Comparison of ENCODE assay signal across 8 cellular contexts in genomic region chr7:138980575-138981285, GRCh38. TPM values are rescaled to one million over a fixed set of nuclear protein-coding genes. Genes with fewer than 3 reads are reported as not detected.
DNase-seq lines count a peak whose midpoint lies in the region; ATAC-seq, FAIRE-seq and TF ChIP-seq lines count a peak whose summit lies in the region.

No MANE protein-coding gene starts in this region.

- H3K36me3 Mint-ChIP-seq in activated naive CD4-positive, alpha-beta T cell treated with anti-CD3 and anti-CD28 coated beads, Interleukin-2, amount 50 U/mL, for 24 hours: no peaks in the 10 kb centered on the region

- H4K8ac ChIP-seq in IMR-90 (ENCODE audit: low read depth in 2 of 2, low read length in 2 of 2): no peak overlapping the region; a peak in 1 of 4 replicates

- TF ChIP-seq CTCF in GM10266 (IDR thresholded peaks at IDR 0.05; ENCODE audit: control insufficient read depth, insufficient read depth, low read depth, missing control alignments) (no peak), IMR-90 (conservative IDR thresholded peaks at IDR 0.05; ENCODE audit: low read depth, low read length) (no peak), kidney (IDR thresholded peaks at IDR 0.05; ENCODE audit: borderline replicate concordance, extremely low read depth, insufficient read depth) (no peak), stomach (IDR thresholded peaks at IDR 0.05) (no peak)

- peaks cover 8% of the 10 kb centered on the region for H3K4me1 Mint-ChIP-seq in activated naive CD4-positive, alpha-beta T cell treated with anti-CD3 and anti-CD28 coated beads, Interleukin-2, amount 50 U/mL, for 24 hours

- no TSS peak for BruUV-seq in IMR-90 (replicated peaks; lab: Mats Ljungman, UMichigan)

- TF ChIP-seq EP300 in stomach (IDR thresholded peaks at IDR 0.05): no peak

- intact Hi-C loops in IMR-90 (cut with micrococcal nuclease): loop anchor here (1.0 to 5.0 kb wide), 3 partner anchors 53 to 242 kb away; no protein-coding TSS in a partner anchor
- intact Hi-C loops in kidney (cut with DNase I): no loop called here
- intact Hi-C loops in stomach (cut with DNase I; ENCODE audit: low total_unique reads): loop anchor here (10.0 kb wide), 1 partner anchor 96 kb away; no protein-coding TSS in a partner anchor

- H3K9me3 ChIP-seq in IMR-90 (ENCODE audit: control insufficient read depth, insufficient read depth, low read length) (no peaks in the 10 kb centered on the region), kidney (ENCODE audit: control insufficient read depth in 1 of 2, low read length in 2 of 2) (no peaks in the 10 kb centered on the region), stomach (no peaks in the 10 kb centered on the region)

- peaks cover 2% of the 10 kb centered on the region; the same call in 1 of the 2 replicates for H3K27me3 ChIP-seq in IMR-90 (ENCODE audit: control insufficient read depth, insufficient read depth, low read length)
- peaks cover 0 to 20% (median 0%) of the 10 kb centered on the region in 3 donors for H3K27me3 ChIP-seq in stomach

- H3K14ac ChIP-seq in IMR-90 (replicated peaks; ENCODE audit: low read depth, low read length): 0 out of 2 replicates have a peak overlapping the region, but pooled peaks have one; percentile 28

- peak overlapping the region; percentile 71 for H2AK9ac ChIP-seq in IMR-90 (replicated peaks; ENCODE audit: low read depth, low read length, poor library complexity)

- no peak for FAIRE-seq in kidney (lab: Jason Lieb, UNC)

- CTCF ChIA-PET in IMR-90 (lab: Yijun Ruan, JAX): interaction anchor here (0.6 to 1.7 kb wide), 3 partner anchors 13 to 94 kb away, joined by 3 to 6 read pairs (median 3); no protein-coding TSS in a partner anchor

- TF ChIP-seq RAD21 in IMR-90 (IDR thresholded peaks at IDR 0.05; ENCODE audit: low read length): no peak

- TF ChIP-seq POLR2A in IMR-90 (IDR thresholded peaks at IDR 0.05; ENCODE audit: low read depth, low read length) (no peak), stomach (IDR thresholded peaks at IDR 0.05) (no peak)

- in situ Hi-C loops in IMR-90 (cut with MboI; ENCODE audit: low sequenced_read_pairs): no loop called here

- H2BK120ac ChIP-seq in IMR-90 (ENCODE audit: low read depth, low read length): no peak overlapping the region

- H2AFZ ChIP-seq in IMR-90 (replicated peaks; ENCODE audit: low read length, poor library complexity): peak overlapping the region; percentile 85

- peak; percentile 33 for DNase-seq in GM10266 (ENCODE audit: extremely low spot score)
- no peak for DNase-seq in IMR-90
- DNase-seq in kidney: peak; percentile 78
- DNase-seq in stomach: no peak
- no peak for DNase-seq in activated gamma-delta T cell (lab: John Stamatoyannopoulos, UW)

- no peak overlapping the region for H2BK5ac ChIP-seq in IMR-90 (ENCODE audit: low read depth, low read length, poor library complexity, severe bottlenecking)

- no peak overlapping the region for H2BK20ac ChIP-seq in IMR-90 (ENCODE audit: low read depth, low read length)

- H3K4me3 Mint-ChIP-seq in activated naive CD4-positive, alpha-beta T cell treated with anti-CD3 and anti-CD28 coated beads, Interleukin-2, amount 50 U/mL, for 24 hours: peak overlapping the region; percentile 86

- no peak overlapping the region; the same call in 1 of the 2 replicates for H3K27ac ChIP-seq in IMR-90 (ENCODE audit: insufficient read depth, low read length)
- H3K27ac ChIP-seq in kidney (ENCODE audit: low read depth in 2 of 2, low read length in 2 of 2): peak overlapping the region; percentile 21 to 60
- H3K27ac ChIP-seq in stomach: peak overlapping the region in 3 of 5 donors; percentile 53 to 63 (median 54)

- H3K4me1 ChIP-seq in IMR-90 (ENCODE audit: control insufficient read depth, insufficient read depth, low read length) (peaks cover 3% of the 10 kb centered on the region; the same call in 1 of the 2 replicates), kidney (ENCODE audit: control insufficient read depth in 1 of 2, insufficient read depth in 1 of 2, low read depth in 1 of 2, low read length in 2 of 2) (peaks cover 15 to 17% of the 10 kb centered on the region in 2 donors), stomach (peaks cover 10 to 25% (median 21%) of the 10 kb centered on the region in 4 donors)

- H3K9ac ChIP-seq in IMR-90 (ENCODE audit: low read depth, low read length) (peak overlapping the region; percentile 61), kidney (ENCODE audit: low read length in 2 of 2) (peak overlapping the region; percentile 3 to 81)

- H4K91ac ChIP-seq in IMR-90 (ENCODE audit: insufficient read depth, low read depth, low read length): no peak overlapping the region

- H3K4me3 ChIP-seq in IMR-90 (ENCODE audit: insufficient read depth, low read depth, low read length) (peak overlapping the region; percentile 73), kidney (ENCODE audit: low read length in 2 of 2) (peak overlapping the region; percentile 80 to 85), stomach (peak overlapping the region; percentile 59 to 86 (median 64))

- H3K36me3 ChIP-seq in IMR-90 (ENCODE audit: control insufficient read depth, insufficient read depth, low read length) (no peaks in the 10 kb centered on the region), kidney (ENCODE audit: control insufficient read depth in 1 of 2, insufficient read depth in 2 of 2, low read length in 2 of 2) (no peaks in the 10 kb centered on the region), stomach (no peaks in the 10 kb centered on the region)

- peak overlapping the region; percentile 82 for H3K4me2 ChIP-seq in IMR-90 (ENCODE audit: low read depth, low read length)

- no peak overlapping the region for H3K27ac Mint-ChIP-seq in activated naive CD4-positive, alpha-beta T cell treated with anti-CD3 and anti-CD28 coated beads, Interleukin-2, amount 50 U/mL, for 24 hours

- 0 out of 2 replicates have a peak, but pooled peaks cover 4% of the 10 kb centered on the region for H4K20me1 ChIP-seq in IMR-90 (ENCODE audit: insufficient read depth, low read length)

- H3K18ac ChIP-seq in IMR-90 (ENCODE audit: low read depth, low read length): no peak overlapping the region

- H3K23ac ChIP-seq in IMR-90 (ENCODE audit: low read depth, low read length): peak overlapping the region; percentile 11

- ATAC-seq in GM21528 (IDR thresholded peaks at IDR 0.05; ENCODE audit: low FRiP score, unreplicated experiment) (peak; percentile 47), IMR-90 (ENCODE audit: low read depth) (peak; percentile 51), HG03378 (IDR thresholded peaks at IDR 0.05; ENCODE audit: unreplicated experiment) (no peak)

- H3K9me3 Mint-ChIP-seq in activated naive CD4-positive, alpha-beta T cell treated with anti-CD3 and anti-CD28 coated beads, Interleukin-2, amount 50 U/mL, for 24 hours: no peaks in the 10 kb centered on the region

- H3K56ac ChIP-seq in IMR-90 (ENCODE audit: extremely low read depth, insufficient read depth, low read length): peak overlapping the region; percentile 26; the same call in 1 of the 2 replicates

- 0% methylated on average over 10 of the region's 66 CpGs; no CpG with 5 or more reads in 1 of the 2 experiments for WGBS in IMR-90 (ENCODE audit: extremely low coverage in 2 of 2, insufficient read length in 1 of 2), 2 experiments
- 1% methylated on average over 36 to 66 of the region's 66 CpGs for WGBS in stomach, 5 donors

- H2AK5ac ChIP-seq in IMR-90 (ENCODE audit: low read depth, low read length): no peak overlapping the region

- H3K4ac ChIP-seq in IMR-90 (ENCODE audit: low read depth, low read length): 0 out of 2 replicates have a peak overlapping the region, but pooled peaks have one; percentile 10

- no peak overlapping the region for H4K5ac ChIP-seq in IMR-90 (ENCODE audit: low read depth, low read length)

- H2BK15ac ChIP-seq in IMR-90 (ENCODE audit: low read depth, low read length): no peak overlapping the region

- POLR2A ChIA-PET in IMR-90 (lab: Charles Lee; ENCODE audit: unreplicated experiment): no interaction called here

- H3K27me3 Mint-ChIP-seq in activated naive CD4-positive, alpha-beta T cell treated with anti-CD3 and anti-CD28 coated beads, Interleukin-2, amount 50 U/mL, for 24 hours: peaks cover 22% of the 10 kb centered on the region

- dilution Hi-C loops in IMR-90 (cut with HindIII; ENCODE audit: low sequenced_read_pairs, unreplicated experiment): no loop called here

- peaks cover 4% of the 10 kb centered on the region; the same call in 1 of the 2 replicates for H3K9me1 ChIP-seq in IMR-90 (ENCODE audit: insufficient read depth, low read length)

- peaks cover 6 to 20% of the 10 kb centered on the region in 2 experiments; a peak in 3 of 4 replicates for H3K79me1 ChIP-seq in IMR-90 (ENCODE audit: low read depth in 1 of 2, low read length in 2 of 2)

TF ChIP-seq in IMR-90, 13 proteins besides CTCF, POLR2A, EP300 and RAD21 (continues in another document):
- TF ChIP-seq MAFK (IDR thresholded peaks at IDR 0.05; ENCODE audit: low read depth, low read length) (no peak), BHLHE40 (IDR thresholded peaks at IDR 0.05; ENCODE audit: low read depth, low read length) (no peak), CHD1 (IDR thresholded peaks at IDR 0.05; ENCODE audit: low read depth, low read length) (no peak), FOS (IDR thresholded peaks at IDR 0.05; ENCODE audit: low read depth, low read length) (no peak), RCOR1 (IDR thresholded peaks at IDR 0.05; ENCODE audit: insufficient replicate concordance, low read length) (no peak), NFE2L2 (IDR thresholded peaks at IDR 0.05; ENCODE audit: low read depth, low read length) (no peak), MXI1 (IDR thresholded peaks at IDR 0.05; ENCODE audit: borderline replicate concordance, low read depth, low read length) (no peak), SMC3 (IDR thresholded peaks at IDR 0.05; ENCODE audit: low read depth, low read length) (no peak), MAZ (IDR thresholded peaks at IDR 0.05; ENCODE audit: borderline replicate concordance, low read depth, low read length) (no peak)

RNA-seq across cellular contexts. Expression of gene KIAA1549, which starts 0.5 kb away (rescaled TPM):
- total RNA-seq in IMR-90 (2012; rRNA removed) (1.1 and 1.3 TPM in 2 replicates), kidney (10.1 TPM), stomach (1 to 10 TPM in 4 of 5 donors, under 1 TPM in 1; 0.87 to 7.8 (median 3.1) TPM)
- polyA plus RNA-seq in IMR-90 (2012; rRNA removed) (3.2 and 3.3 TPM in 2 replicates), kidney (ENCODE audit: insufficient read depth, low read depth, low replicate concordance) (1.8 TPM), stomach (under 1 TPM; 0.15 to 0.56 (median 0.28) TPM)
- polyA plus RNA-seq in IMR-90 (2012; cell fraction: cytosol; rRNA removed): 1.6 and 2.4 TPM in 2 replicates
- 3.0 and 3.1 TPM in 2 replicates for polyA plus RNA-seq in IMR-90 (2012; cell fraction: nucleus; rRNA removed; ENCODE audit: low replicate concordance)

RNA-seq across cellular contexts. Expression of gene ZC3HAV1L, which starts 55.1 kb away (rescaled TPM):
- total RNA-seq in IMR-90 (2012; rRNA removed): 4.5 and 4.7 TPM in 2 replicates
- 7.4 and 9.4 TPM in 2 replicates for polyA plus RNA-seq in IMR-90 (2012; rRNA removed)
- 7.2 and 9.3 TPM in 2 replicates for polyA plus RNA-seq in IMR-90 (2012; cell fraction: cytosol; rRNA removed)
- polyA plus RNA-seq in IMR-90 (2012; cell fraction: nucleus; rRNA removed; ENCODE audit: low replicate concordance): 11.5 and 13.7 TPM in 2 replicates
- 16.1 TPM for total RNA-seq in kidney
- 0.37 TPM for polyA plus RNA-seq in kidney (ENCODE audit: insufficient read depth, low read depth, low replicate concordance)
- 10 to 100 TPM in 4 of 5 donors, 1 to 10 TPM in 1; 4.7 to 31.9 (median 18.2) TPM for total RNA-seq in stomach
- polyA plus RNA-seq in stomach: 1 to 10 TPM in 1 of 3 donors, under 1 TPM in 2; 0.33 to 1.3 (median 0.76) TPM

Comparison
In these comparisons a context has a peak if more than half of its experiments do, and no peak if none do; other contexts are left out.
1. DNase-seq: peak in GM10266 (single experiment) and kidney (single experiment); none in IMR-90 (single experiment), stomach (single experiment) and activated gamma-delta T cell (single experiment).
2. Peak in every context shown above with its lines, with median percentiles within 50 percentile points of each other: H3K4me3 ChIP-seq.